Comparison of ENCODE assay signal across 11 cellular contexts in the genomic region with DNA sequence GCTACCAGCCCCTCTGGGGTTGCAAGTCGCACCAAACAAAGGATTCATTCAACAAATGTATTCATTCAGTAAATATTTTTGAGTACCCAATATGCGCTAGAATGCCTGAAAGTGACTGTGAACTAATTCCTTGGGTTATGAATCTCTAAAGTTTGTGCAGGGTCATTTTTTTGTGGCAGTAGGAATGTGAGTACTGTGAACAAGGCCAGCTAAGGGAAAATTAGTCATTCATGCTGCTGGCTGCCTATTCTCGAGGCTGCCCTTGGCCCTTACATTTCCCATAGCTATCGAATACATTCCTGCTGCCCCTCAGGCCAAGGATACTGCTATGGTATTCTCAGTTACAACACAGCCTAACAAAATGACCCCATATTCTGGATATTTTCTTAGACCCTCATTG.
DNase-seq lines count a peak whose midpoint lies in the region; ATAC-seq, FAIRE-seq and TF ChIP-seq lines count a peak whose summit lies in the region.
"Had no signal": no experiment of that assay in that cellular context is flagged by ENCODE, and none has a peak within 500 bp of the region (broad histone marks: within the 10 kb centered on the region; RNA-seq: fewer than 3 reads in every experiment).

No MANE protein-coding gene starts in this region.

- peaks cover 0 to 14% (median 0%) of the 10 kb centered on the region in 9 donors for H3K9me3 Mint-ChIP-seq in naive thymus-derived CD8-positive, alpha-beta T cell

- no peaks in the 10 kb centered on the region for H3K36me3 ChIP-seq in left lung

- H3K4me1 Mint-ChIP-seq in naive thymus-derived CD8-positive, alpha-beta T cell: no peaks in the 10 kb centered on the region

- no peak overlapping the region for H3K27ac Mint-ChIP-seq in naive thymus-derived CD8-positive, alpha-beta T cell
- H3K27ac Mint-ChIP-seq: activated T-cell treated with anti-CD3 and anti-CD28 coated beads, Interleukin-2, amount 50 U/mL, for 24 hours; progenitor cell of endocrine pancreas had no signal

- peaks cover 5 to 9% of the 10 kb centered on the region in 2 donors for H3K4me1 ChIP-seq in left lung

- H3K9me3 ChIP-seq in left lung: no peaks in the 10 kb centered on the region

- H3K27me3 ChIP-seq in left lung: no peaks in the 10 kb centered on the region

- H3K27ac ChIP-seq in coronary artery (peak overlapping the region; percentile 82 to 88), left lung (peak overlapping the region; percentile 28 to 50)

- H3K27me3 Mint-ChIP-seq in naive thymus-derived CD8-positive, alpha-beta T cell: no peaks in the 10 kb centered on the region
- H3K27me3 Mint-ChIP-seq: activated T-cell treated with anti-CD3 and anti-CD28 coated beads, Interleukin-2, amount 50 U/mL, for 24 hours; progenitor cell of endocrine pancreas had no signal

- peak; percentile 22 for ATAC-seq in left lung
- ATAC-seq in naive thymus-derived CD8-positive, alpha-beta T cell: no peak
- ATAC-seq: activated CD4-positive, CD25-positive, alpha-beta regulatory T cell treated with anti-CD3 and anti-CD28 coated beads, Interleukin-2, amount 50 U/mL, for 24 hours had no signal

- peak; percentile 61 for DNase-seq in HTR-8/SVneo (ENCODE audit: insufficient read length, low spot score)
- no peak for DNase-seq in coronary artery (ENCODE audit: low spot score)
- no peak for DNase-seq in left lung
- peak; percentile 51 for DNase-seq in urothelium cell line (ENCODE audit: low spot score)
- no peak for DNase-seq in naive thymus-derived CD8-positive, alpha-beta T cell
- no peak for DNase-seq in GM12892 (ENCODE audit: insufficient read length)
- no peak for DNase-seq in hippocampal formation (lab: John Stamatoyannopoulos, UW)
- DNase-seq: activated T-cell treated with anti-CD3 and anti-CD28 coated beads, Interleukin-2, amount 50 U/mL, for 24 hours; midbrain had no signal

- TF ChIP-seq CTCF in coronary artery (IDR thresholded peaks at IDR 0.05) (no peak), left lung (IDR thresholded peaks at IDR 0.05) (no peak)

- TF ChIP-seq POLR2A in GM12892 (IDR thresholded peaks at IDR 0.05; ENCODE audit: low read depth, low read length): no peak

- POLR2A ChIA-PET in naive thymus-derived CD8-positive, alpha-beta T cell (lab: Charles Lee): no interaction called here

- intact Hi-C loops in left lung (cut with DNase I): no loop called here

- no peak overlapping the region for H3K4me3 Mint-ChIP-seq in naive thymus-derived CD8-positive, alpha-beta T cell
- H3K4me3 Mint-ChIP-seq: activated T-cell treated with anti-CD3 and anti-CD28 coated beads, Interleukin-2, amount 50 U/mL, for 24 hours had no signal

- FAIRE-seq in HTR-8/SVneo (lab: Jason Lieb, UNC): peak; percentile 85
- no peak for FAIRE-seq in urothelium cell line (lab: Jason Lieb, UNC)
- no peak for FAIRE-seq in GM12892 (lab: Jason Lieb, UNC)

- H3K4me3 ChIP-seq in coronary artery: no peak overlapping the region
- H3K4me3 ChIP-seq in left lung: no peak overlapping the region

- no peaks in the 10 kb centered on the region for H3K36me3 Mint-ChIP-seq in naive thymus-derived CD8-positive, alpha-beta T cell

Comparison
In these comparisons a context has a peak if more than half of its experiments do, and no peak if none do; other contexts are left out.
1. DNase-seq: peak in HTR-8/SVneo (single experiment) and urothelium cell line (single experiment); none in coronary artery (single experiment), left lung (0 of 2), naive thymus-derived CD8-positive, alpha-beta T cell (0 of 10), GM12892 (single experiment) and hippocampal formation (0 of 2).